In genomic region chr9:123376218-123377071, GRCh38 we compare ENCODE assay signal across 17 cellular contexts. TPM values are rescaled to one million over a fixed set of nuclear protein-coding genes. Genes with fewer than 3 reads are reported as not detected.
DNase-seq lines count a peak whose midpoint lies in the region; ATAC-seq, FAIRE-seq and TF ChIP-seq lines count a peak whose summit lies in the region.
"Had no signal": no experiment of that assay in that cellular context is flagged by ENCODE, and none has a peak within 500 bp of the region (broad histone marks: within the 10 kb centered on the region; RNA-seq: fewer than 3 reads in every experiment).

No MANE protein-coding gene starts in this region.

- H3K9me3 Mint-ChIP-seq in mesothelial cell of epicardium (no peaks in the 10 kb centered on the region), type B pancreatic cell (no peaks in the 10 kb centered on the region), Calu3 (ENCODE audit: low read depth, unreplicated experiment) (no peaks in the 10 kb centered on the region)
- H3K9me3 Mint-ChIP-seq: activated CD4-positive, alpha-beta T cell treated with anti-CD3 and anti-CD28 coated beads, Interleukin-2, amount 10 ng/mL, durations not matched to agents 7 days and 5 days; CD4-positive, alpha-beta T cell had no signal

- H3K27ac Mint-ChIP-seq in mesothelial cell of epicardium (peak overlapping the region; percentile 82), type B pancreatic cell (peak overlapping the region; percentile 31), Calu3 (ENCODE audit: unreplicated experiment) (no peak overlapping the region)
- H3K27ac Mint-ChIP-seq: CD4-positive, alpha-beta T cell; naive thymus-derived CD4-positive, alpha-beta T cell had no signal

- TF ChIP-seq EP300 in GM12878 (IDR thresholded peaks at IDR 0.05; ENCODE audit: borderline replicate concordance in 1 of 2, control insufficient read depth in 1 of 2, low read depth in 2 of 2, low read length in 2 of 2), result no peak

- intact Hi-C loops in GM12878 (cut with micrococcal nuclease; ENCODE audit: unreplicated experiment) (no loop called here), Calu3 (cut with micrococcal nuclease; ENCODE audit: unreplicated experiment) (no loop called here)

- peaks cover 7% of the 10 kb centered on the region for H3K36me3 Mint-ChIP-seq in mesothelial cell of epicardium
- no peaks in the 10 kb centered on the region for H3K36me3 Mint-ChIP-seq in type B pancreatic cell
- peaks cover 8% of the 10 kb centered on the region for H3K36me3 Mint-ChIP-seq in Calu3 (ENCODE audit: insufficient read depth, unreplicated experiment)

- no peak for FAIRE-seq in GM12878 (lab: Jason Lieb, UNC)

- RAD21 ChIA-PET in GM12878 (lab: Charles Lee; ENCODE audit: unreplicated experiment), result no interaction called here

- H3K4me1 ChIP-seq in GM12878 (ENCODE audit: control insufficient read depth, insufficient read depth, low read length), result no peaks in the 10 kb centered on the region
- H3K4me1 ChIP-seq: psoas muscle, upper lobe of right lung had no signal

- H3K4me3 Mint-ChIP-seq in mesothelial cell of epicardium (no peak overlapping the region), type B pancreatic cell (peak overlapping the region; percentile 41), Calu3 (ENCODE audit: low read depth, unreplicated experiment) (no peak overlapping the region)
- H3K4me3 Mint-ChIP-seq: activated CD4-positive, alpha-beta T cell treated with anti-CD3 and anti-CD28 coated beads, Interleukin-2, amount 10 ng/mL, durations not matched to agents 7 days and 5 days; CD4-positive, alpha-beta T cell had no signal

- no peak overlapping the region for H3K9ac ChIP-seq in GM12878 (ENCODE audit: control insufficient read depth, insufficient read depth, low read length)

- H3K27me3 Mint-ChIP-seq in mesothelial cell of epicardium (ENCODE audit: low read depth) (peaks cover 3% of the 10 kb centered on the region), type B pancreatic cell (peaks cover 9% of the 10 kb centered on the region), Calu3 (ENCODE audit: unreplicated experiment) (peaks cover 33% of the 10 kb centered on the region)

- CTCF ChIA-PET in GM12878 (lab: Yijun Ruan, JAX), result interaction anchor here (0.7 kb wide), 1 partner anchor 913 kb away, joined by 3 read pairs; no protein-coding TSS in a partner anchor
- CTCF ChIA-PET in Calu3 (lab: Charles Lee), result no interaction called here

- H3K4me2 ChIP-seq in GM12878 (ENCODE audit: control insufficient read depth, insufficient read depth), result no peak overlapping the region

- TF ChIP-seq RAD21 in GM12878 (IDR thresholded peaks at IDR 0.05; ENCODE audit: insufficient read depth, low read depth, low read length), result no peak

- no peaks in the 10 kb centered on the region; a peak in 1 of 4 replicates for H3K36me3 ChIP-seq in GM12878 (ENCODE audit: control insufficient read depth in 2 of 2, insufficient read depth in 2 of 2, low read length in 1 of 2)
- H3K36me3 ChIP-seq: upper lobe of right lung had no signal

- DNase-seq in NCI-H510A treated with DMSO at 0.1 percent for 48 hours (lab: John Stamatoyannopoulos, UW), result peak; percentile 53
- DNase-seq in NCI-H510A (lab: John Stamatoyannopoulos, UW), result no peak
- no peak for DNase-seq in GM12878 (ENCODE audit: low read depth, low spot score)
- no peak for DNase-seq in mesothelial cell of epicardium (ENCODE audit: low spot score in 2 of 2, unreplicated experiment in 2 of 2)
- no peak for DNase-seq in type B pancreatic cell (ENCODE audit: extremely low spot score, unreplicated experiment)
- no peak for DNase-seq in AG08396 (ENCODE audit: low spot score)
- no peak for DNase-seq in Calu3
- DNase-seq: activated CD4-positive, alpha-beta T cell treated with anti-CD3 and anti-CD28 coated beads, Interleukin-2, amount 10 ng/mL, durations not matched to agents 7 days and 5 days; CD4-positive, alpha-beta T cell; HCEC 1CT; naive thymus-derived CD4-positive, alpha-beta T cell; NCI-H526 treated with DMSO at 0.1 percent for 48 hours; psoas muscle; stimulated activated naive CD4-positive, alpha-beta T cell; upper lobe of right lung had no signal

- no peak overlapping the region for H3K27ac ChIP-seq in GM12878 (ENCODE audit: control insufficient read depth, insufficient read depth)
- H3K27ac ChIP-seq: psoas muscle, upper lobe of right lung had no signal

- WGBS in GM12878 (ENCODE audit: insufficient coverage, insufficient replicate concordance, low lambda C conversion rate, missing lambda C conversion rate), result 50% methylated on average over 24 of the region's 24 CpGs

- no peak for TF ChIP-seq POLR2A in GM12878 (IDR thresholded peaks at IDR 0.05; ENCODE audit: low read depth, low read length)

- TF ChIP-seq CTCF in GM12878 (IDR thresholded peaks at IDR 0.05 in 2 of 3, conservative IDR thresholded peaks at IDR 0.05 in 1 of 3; ENCODE audit: control insufficient read depth in 2 of 3, extremely low read depth in 1 of 3, insufficient read depth in 1 of 3, low read depth in 3 of 3, low read length in 3 of 3), result no peak
- TF ChIP-seq CTCF in mesothelial cell of epicardium (IDR thresholded peaks at IDR 0.05; ENCODE audit: unreplicated experiment), result no peak
- no peak for TF ChIP-seq CTCF in type B pancreatic cell (conservative IDR thresholded peaks at IDR 0.05)
- TF ChIP-seq CTCF in Calu3 (IDR thresholded peaks at IDR 0.05; ENCODE audit: unreplicated experiment), result no peak

- H3K27me3 ChIP-seq in GM12878 (replicated peaks in 1 of 2; ENCODE audit: control insufficient read depth in 2 of 2, insufficient read depth in 2 of 2, low read length in 1 of 2), result peaks cover 0 to 10% of the 10 kb centered on the region in 2 experiments; a peak in 2 of 4 replicates

- H3K4me1 Mint-ChIP-seq in mesothelial cell of epicardium (peaks cover 68% of the 10 kb centered on the region), type B pancreatic cell (ENCODE audit: unreplicated experiment) (peaks cover 18% of the 10 kb centered on the region), Calu3 (ENCODE audit: low read depth, unreplicated experiment) (no peaks in the 10 kb centered on the region)
- H3K4me1 Mint-ChIP-seq: activated CD4-positive, alpha-beta T cell treated with anti-CD3 and anti-CD28 coated beads, Interleukin-2, amount 10 ng/mL, durations not matched to agents 7 days and 5 days had no signal

- 0 out of 3 replicates have a peak, but pooled peaks have one; percentile 5 for ATAC-seq in GM12878
- ATAC-seq in HG03039 (IDR thresholded peaks at IDR 0.05; ENCODE audit: unreplicated experiment), result no peak

- no TSS peak for BruUV-seq in GM12878 (replicated peaks; lab: Mats Ljungman, UMichigan)
- no TSS peak for BruUV-seq in Calu3 (replicated peaks; lab: Mats Ljungman, UMichigan)

- no peaks in the 10 kb centered on the region for H4K20me1 ChIP-seq in GM12878 (ENCODE audit: control insufficient read depth, insufficient read depth)

- no peaks in the 10 kb centered on the region for H3K79me2 ChIP-seq in GM12878 (ENCODE audit: control insufficient read depth, insufficient read depth, low read length)

- H2AFZ ChIP-seq in GM12878 (ENCODE audit: control insufficient read depth, low read depth, low read length), result no peak overlapping the region

- no peaks in the 10 kb centered on the region for H3K9me3 ChIP-seq in GM12878 (replicated peaks; ENCODE audit: control insufficient read depth, insufficient read depth, low read length)
- H3K9me3 ChIP-seq: psoas muscle, upper lobe of right lung had no signal

- in situ Hi-C loops in GM12878 (cut with MboI), result no loop called here

- no peak overlapping the region for H3K4me3 ChIP-seq in GM12878
- H3K4me3 ChIP-seq: psoas muscle, upper lobe of right lung had no signal

- SMC1A ChIA-PET in GM12878 (lab: Charles Lee; ENCODE audit: uncharacterized antibody, unreplicated experiment), result no interaction called here

- POLR2A ChIA-PET in GM12878 (lab: Charles Lee), result no interaction called here

TF ChIP-seq in GM12878, 131 proteins besides CTCF, POLR2A, EP300 and RAD21:
- TF ChIP-seq POLR2AphosphoS2 (IDR thresholded peaks at IDR 0.05; ENCODE audit: low read depth, low read length) (peak; percentile 1; the same call in 1 of the 2 replicates), SP1 (IDR thresholded peaks at IDR 0.05; ENCODE audit: low read depth, low read length) (no peak)
TF ChIP-seq in GM12878: peak in this region for 1.

RNA-seq across cellular contexts. Expression of gene CRB2, which starts 20.4 kb away (rescaled TPM):
- total RNA-seq in GM12878 (2013; cell fraction: nucleolus; rRNA removed), result 0.51 and 1.2 TPM in 2 replicates
- total RNA-seq in GM12878 (2014; rRNA removed) (0.23 and 0.33 TPM in 2 replicates), GM12878 (2014; rRNA removed; fragmentation: Illumina TruSeq; extraction: Trizol) (0.27 and 0.28 TPM in 2 replicates), GM12878 (2021) (0.69 and 0.80 TPM in 2 replicates), mesothelial cell of epicardium (35.1 to 43.0 TPM (median 41.0 TPM) in 3 replicates), type B pancreatic cell (ENCODE audit: low replicate concordance) (1.1 and 61.1 TPM in 2 replicates), Calu3 (2022) (not detected in 2 replicates)
- 0.16 TPM for polyA plus RNA-seq in GM12878 (2011; ENCODE audit: low read depth)
- polyA plus RNA-seq in GM12878 (2011; rRNA removed) (0.01 TPM in 2 replicates), GM12878 (2014; fragmentation: Illumina TruSeq; extraction: Trizol) (0.08 and 0.10 TPM in 2 replicates), GM12878 (2014; fragmentation: Nextera tagmentation; extraction: Ambion mirVana) (not detected), GM12878 (2014; rRNA removed) (0.38 and 0.47 TPM in 2 replicates), GM12878 (2016; fragmentation: Nextera tagmentation; extraction: Ambion mirVana) (under 1 TPM in 1 of 2 experiments, not detected in 1; 0.15 TPM)
- 0.04 and 0.08 TPM in 2 replicates for polyA plus RNA-seq in GM12878 (2011; cell fraction: cytosol; rRNA removed)
- polyA plus RNA-seq in GM12878 (2011; cell fraction: nucleus; rRNA removed), result 0.25 and 0.26 TPM in 2 replicates
- 0.48 and 0.51 TPM in 2 replicates for polyA plus RNA-seq in GM12878 (2012)
- 0.07 and 0.10 TPM in 2 replicates for polyA minus RNA-seq in GM12878 (2011; rRNA and poly(A)+ RNA removed)
- not detected in 2 replicates for polyA minus RNA-seq in GM12878 (2011; cell fraction: cytosol; rRNA and poly(A)+ RNA removed)
- polyA minus RNA-seq in GM12878 (2011; cell fraction: nucleus; rRNA and poly(A)+ RNA removed), result 0.10 and 0.12 TPM in 2 replicates
- total RNA-seq: activated CD4-positive, alpha-beta T cell treated with anti-CD3 and anti-CD28 coated beads, Interleukin-2, amount 10 ng/mL, durations not matched to agents 7 days and 5 days; CD4-positive, alpha-beta T cell; lower leg skin; naive thymus-derived CD4-positive, alpha-beta T cell had no signal
- polyA plus RNA-seq: naive thymus-derived CD4-positive, alpha-beta T cell had no signal
